In the genomic region with DNA sequence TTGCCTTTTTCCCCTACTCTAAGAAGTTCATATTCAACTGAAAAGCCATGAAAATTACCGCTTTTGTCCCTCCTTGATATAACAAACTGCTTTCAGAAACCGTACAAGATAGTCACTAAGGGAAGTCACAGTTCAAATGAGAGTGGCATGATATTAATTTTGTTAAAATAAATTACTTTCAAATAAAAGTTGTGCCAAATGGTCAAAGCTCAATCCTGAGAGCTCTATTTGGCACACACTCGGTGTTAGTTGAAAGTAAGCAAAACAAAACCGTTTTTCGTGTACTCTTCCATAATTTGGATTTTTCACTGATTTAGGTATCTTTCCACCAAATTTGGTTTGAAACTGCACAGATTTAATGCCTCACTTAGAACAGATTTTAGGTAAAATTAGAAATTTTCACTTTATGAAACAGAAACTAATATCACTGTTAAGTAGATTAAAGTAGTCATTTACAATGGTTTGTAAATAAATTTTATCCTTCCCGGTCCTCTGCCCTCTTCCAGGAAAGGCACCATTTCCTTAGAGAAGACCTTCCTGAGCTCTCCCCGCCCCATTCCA, we compare ENCODE assay signal across 8 cellular contexts. TPM values are rescaled to one million over a fixed set of nuclear protein-coding genes. Genes with fewer than 3 reads are reported as not detected.
DNase-seq lines count a peak whose midpoint lies in the region; ATAC-seq and TF ChIP-seq lines count a peak whose summit lies in the region.

No MANE protein-coding gene starts in this region.

- TF ChIP-seq CTCF in GM12865 (IDR thresholded peaks at IDR 0.05; ENCODE audit: insufficient read depth, low read depth, low read length, missing control alignments): no peak
- no peak for TF ChIP-seq CTCF in fibroblast of the aortic adventitia (IDR thresholded peaks at IDR 0.05; ENCODE audit: insufficient read depth, low read length)
- no peak for TF ChIP-seq CTCF in retinal pigment epithelial cell (conservative IDR thresholded peaks at IDR 0.05; ENCODE audit: low read depth, low read length)

- H3K27me3 ChIP-seq in SJSA1 (replicated peaks): no peaks in the 10 kb centered on the region

- no peaks in the 10 kb centered on the region for H3K9me3 ChIP-seq in SJSA1 (replicated peaks)

- peaks cover 20% of the 10 kb centered on the region for H3K4me1 ChIP-seq in SJSA1 (replicated peaks)

- DNase-seq in GM12865 (ENCODE audit: low read depth) (no peak), SJSA1 (ENCODE audit: low read depth in 1 of 2, low spot score in 2 of 2) (no peak), fibroblast of the aortic adventitia (ENCODE audit: low read depth) (peak; percentile 16), retinal pigment epithelial cell (ENCODE audit: low read depth) (no peak), NCI-H1417 (lab: John Stamatoyannopoulos, UW) (no peak)

- H3K36me3 ChIP-seq in SJSA1: 0 out of 2 replicates have a peak, but pooled peaks cover 4% of the 10 kb centered on the region

- H3K27ac ChIP-seq in SJSA1: peak overlapping the region; percentile 63; the same call in 1 of the 2 replicates

- ATAC-seq in GM19351 (IDR thresholded peaks at IDR 0.05; ENCODE audit: unreplicated experiment): no peak
- ATAC-seq in HG03565 (IDR thresholded peaks at IDR 0.05; ENCODE audit: unreplicated experiment): no peak
- no peak for ATAC-seq in GM19395 (IDR thresholded peaks at IDR 0.05; ENCODE audit: unreplicated experiment)

- H3K4me3 ChIP-seq in GM12865 (ENCODE audit: low read depth, low read length) (peak overlapping the region; percentile 98), SJSA1 (peak overlapping the region; percentile 71), fibroblast of the aortic adventitia (ENCODE audit: low read depth, low read length) (peak overlapping the region; percentile 94), retinal pigment epithelial cell (ENCODE audit: low read length) (peak overlapping the region; percentile 72)

RNA-seq across cellular contexts. Expression of a gene that starts 0.7 kb away (rescaled TPM):
- total RNA-seq in SJSA1 (2014; rRNA removed; shearing (Covaris generic)): 15.4 and 18.6 TPM in 2 replicates
- 13.2 and 33.3 TPM in 2 replicates for total RNA-seq in fibroblast of the aortic adventitia (ENCODE audit: low replicate concordance)
